In the genomic region with DNA sequence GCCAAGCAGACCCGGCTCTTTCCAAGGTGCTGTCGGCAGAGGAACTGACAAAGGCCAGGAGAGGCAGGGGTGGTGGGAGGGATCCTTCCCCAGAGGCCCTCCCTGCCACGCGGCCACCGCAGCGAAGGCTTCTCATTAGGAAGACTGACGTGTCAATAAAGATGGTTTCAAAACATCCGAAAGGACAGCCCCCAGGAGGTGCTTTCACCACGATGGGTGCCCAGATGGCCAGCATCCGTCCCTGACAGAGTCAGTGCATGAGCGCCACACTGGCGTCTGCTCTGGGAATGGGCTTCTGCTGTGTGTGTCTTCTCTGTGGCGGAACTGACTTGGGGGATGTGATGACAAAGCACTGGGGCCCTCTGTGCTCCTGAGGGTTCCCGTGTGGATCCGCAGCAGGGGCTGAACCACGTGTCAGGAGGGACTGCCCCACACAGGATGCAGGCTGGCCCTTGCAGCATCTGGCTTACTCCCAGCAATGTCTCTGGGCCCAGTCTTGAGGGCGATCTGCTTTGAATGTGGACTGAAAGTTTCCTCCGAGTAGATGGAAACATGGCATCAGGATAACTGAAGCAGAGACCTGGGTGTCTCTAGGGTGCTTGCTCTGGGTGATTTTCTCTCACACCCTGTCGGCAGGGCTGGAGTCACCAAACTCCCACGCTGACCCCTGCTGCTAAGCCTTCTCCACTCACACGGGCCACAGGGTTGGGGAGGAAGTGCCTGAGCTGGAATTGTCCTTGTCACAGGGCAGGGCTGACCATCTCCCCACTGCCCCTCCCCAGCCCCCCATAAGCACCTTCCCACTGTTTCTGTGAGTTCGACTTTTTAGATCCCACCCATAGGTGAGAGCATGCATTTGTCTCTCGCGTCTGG, we compare ENCODE assay signal across 1 cellular context.
TF ChIP-seq lines count a peak whose summit lies in the region.

No MANE protein-coding gene starts in this region.

TF ChIP-seq in IMR-90, 13 proteins besides CTCF, POLR2A, EP300 and RAD21:
- TF ChIP-seq MAZ (IDR thresholded peaks at IDR 0.05; ENCODE audit: borderline replicate concordance, low read depth, low read length): no peak
- no peak for TF ChIP-seq NFE2L2 (IDR thresholded peaks at IDR 0.05; ENCODE audit: low read depth, low read length)
- no peak for TF ChIP-seq ELK1 (IDR thresholded peaks at IDR 0.05; ENCODE audit: borderline replicate concordance, low read depth, low read length)
- TF ChIP-seq CHD1 (IDR thresholded peaks at IDR 0.05; ENCODE audit: low read depth, low read length): no peak
- TF ChIP-seq BHLHE40 (IDR thresholded peaks at IDR 0.05; ENCODE audit: low read depth, low read length): no peak
- TF ChIP-seq MXI1 (IDR thresholded peaks at IDR 0.05; ENCODE audit: borderline replicate concordance, low read depth, low read length): no peak
- TF ChIP-seq FOS (IDR thresholded peaks at IDR 0.05; ENCODE audit: low read depth, low read length): no peak
